Comparison of ENCODE assay signal across 1 cellular context in genomic region chr6:85680388-85680787, GRCh38.
TF ChIP-seq lines count a peak whose summit lies in the region.

No MANE protein-coding gene starts in this region.

TF ChIP-seq in H1, 55 proteins besides CTCF, POLR2A, EP300 and RAD21 (continued from another document):
- TF ChIP-seq ATF2 (IDR thresholded peaks at IDR 0.05; ENCODE audit: low read length) (no peak), NRF1 (IDR thresholded peaks at IDR 0.05; ENCODE audit: low read depth, low read length) (no peak), ZNF274 (IDR thresholded peaks at IDR 0.05; ENCODE audit: borderline replicate concordance, extremely low read depth, low read length) (no peak), CEBPB (IDR thresholded peaks at IDR 0.05; ENCODE audit: low read depth, low read length) (no peak), SP2 (IDR thresholded peaks at IDR 0.05; ENCODE audit: low read length) (no peak)
